Comparison of ENCODE assay signal across 8 cellular contexts in the genomic region with DNA sequence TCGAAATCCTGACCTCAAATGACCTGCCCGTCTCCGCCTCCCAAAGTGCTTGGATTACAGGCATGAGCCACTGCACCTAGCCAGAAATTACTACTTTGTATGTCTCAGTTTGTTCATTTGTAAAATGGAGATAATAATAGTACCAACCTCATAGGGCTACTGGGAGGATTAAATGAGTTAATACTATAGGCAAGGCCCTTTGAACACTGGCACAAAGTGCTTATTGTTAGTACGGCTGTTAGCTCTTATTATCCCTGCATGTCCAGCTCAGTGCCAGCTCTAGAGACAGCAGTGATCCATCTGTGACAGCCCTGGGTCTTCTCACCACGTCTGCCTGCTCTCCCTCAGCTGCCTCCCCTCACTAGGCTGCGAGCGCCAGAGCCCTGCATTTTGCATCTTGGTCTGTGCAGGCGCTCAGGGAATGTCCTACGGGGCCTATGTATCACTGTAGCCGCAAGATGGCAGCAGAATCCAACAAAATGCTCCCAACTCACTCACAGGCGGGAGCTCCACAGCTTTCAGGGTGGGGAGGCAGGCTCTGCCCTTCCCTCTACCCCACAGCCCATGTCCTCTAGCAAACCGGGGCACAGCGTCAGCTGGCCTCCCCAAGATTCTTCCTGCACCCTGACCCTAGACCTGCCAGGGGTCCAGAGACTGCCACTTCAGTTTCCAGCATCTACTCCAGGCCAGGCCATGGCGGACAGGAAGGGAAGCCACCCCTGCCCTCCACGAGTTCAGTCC. TPM values are rescaled to one million over a fixed set of nuclear protein-coding genes. Genes with fewer than 3 reads are reported as not detected.
A peak's percentile ranks its signal among the peaks of the same experiment; 100 is the strongest.
DNase-seq lines count a peak whose midpoint lies in the region; ATAC-seq and TF ChIP-seq lines count a peak whose summit lies in the region.

No MANE protein-coding gene starts in this region.

- H3K36me3 ChIP-seq in NT2/D1 (ENCODE audit: insufficient read depth, insufficient read length, low read length), result peaks cover 10% of the 10 kb centered on the region

- H3K9me3 ChIP-seq in NT2/D1 (ENCODE audit: insufficient read depth, low read length), result no peaks in the 10 kb centered on the region

- no peaks in the 10 kb centered on the region for H3K9me3 Mint-ChIP-seq in naive thymus-derived CD8-positive, alpha-beta T cell
- no peaks in the 10 kb centered on the region for H3K9me3 Mint-ChIP-seq in stimulated activated naive CD8-positive, alpha-beta T cell treated with anti-CD3 and anti-CD28 coated beads, Interleukin-15, amount 100 ng/mL, for 72 hours

- H3K36me3 Mint-ChIP-seq in naive thymus-derived CD8-positive, alpha-beta T cell, result no peaks in the 10 kb centered on the region

- H3K4me3 Mint-ChIP-seq in naive thymus-derived CD8-positive, alpha-beta T cell, result no peak overlapping the region
- H3K4me3 Mint-ChIP-seq in stimulated activated naive CD8-positive, alpha-beta T cell treated with anti-CD3 and anti-CD28 coated beads, Interleukin-15, amount 100 ng/mL, for 72 hours, result no peak overlapping the region

- DNase-seq in DMS 273 (lab: John Stamatoyannopoulos, UW; ENCODE audit: unreplicated experiment) (peak; percentile 86), GM20000 (ENCODE audit: low spot score) (peak; percentile 83), NT2/D1 (ENCODE audit: low read depth, low spot score) (peak; percentile 86), activated T-cell treated with anti-CD3 and anti-CD28 coated beads for 1 hour (ENCODE audit: low read depth) (peak; percentile 67)
- DNase-seq in naive thymus-derived CD8-positive, alpha-beta T cell, result peak; percentile 62 to 91 (median 78)
- peak; percentile 76 to 82 for DNase-seq in stimulated activated naive CD8-positive, alpha-beta T cell treated with anti-CD3 and anti-CD28 coated beads, Interleukin-15, amount 100 ng/mL, for 72 hours

- peak overlapping the region in 9 of 10 donors; percentile 2 to 87 (median 62) for H3K27ac Mint-ChIP-seq in naive thymus-derived CD8-positive, alpha-beta T cell
- H3K27ac Mint-ChIP-seq in stimulated activated naive CD8-positive, alpha-beta T cell treated with anti-CD3 and anti-CD28 coated beads, Interleukin-15, amount 100 ng/mL, for 72 hours, result peak overlapping the region in 1 of 2 donors; percentile 27

- H3K9ac ChIP-seq in NT2/D1 (ENCODE audit: insufficient read length, low read depth), result peak overlapping the region; percentile 7

- no peaks in the 10 kb centered on the region for H3K27me3 Mint-ChIP-seq in naive thymus-derived CD8-positive, alpha-beta T cell
- H3K27me3 Mint-ChIP-seq in stimulated activated naive CD8-positive, alpha-beta T cell treated with anti-CD3 and anti-CD28 coated beads, Interleukin-15, amount 100 ng/mL, for 72 hours, result no peaks in the 10 kb centered on the region

- TF ChIP-seq CTCF in GM20000 (IDR thresholded peaks at IDR 0.05; ENCODE audit: extremely low read depth, missing control alignments), result peak; percentile 59

- peaks cover 7 to 8% (median 7%) of the 10 kb centered on the region in 4 donors for H3K4me1 Mint-ChIP-seq in naive thymus-derived CD8-positive, alpha-beta T cell
- H3K4me1 Mint-ChIP-seq in stimulated activated naive CD8-positive, alpha-beta T cell treated with anti-CD3 and anti-CD28 coated beads, Interleukin-15, amount 100 ng/mL, for 72 hours, result peaks cover 19% of the 10 kb centered on the region

- H3K4me1 ChIP-seq in NT2/D1 (ENCODE audit: insufficient read depth, insufficient read length), result peaks cover 21% of the 10 kb centered on the region

- ATAC-seq in HG03575 (IDR thresholded peaks at IDR 0.05; ENCODE audit: extremely low read depth, insufficient number of reproducible peaks, low FRiP score, unreplicated experiment) (peak; percentile 48), esophagus mucosa (peak; percentile 83)
- peak; percentile 100 for ATAC-seq in naive thymus-derived CD8-positive, alpha-beta T cell
- ATAC-seq in stimulated activated naive CD8-positive, alpha-beta T cell treated with anti-CD3 and anti-CD28 coated beads, Interleukin-15, amount 100 ng/mL, for 72 hours, result peak; percentile 94

- H3K4me3 ChIP-seq in NT2/D1 (ENCODE audit: insufficient read length, low read depth), result no peak overlapping the region

- no peaks in the 10 kb centered on the region for H3K27me3 ChIP-seq in NT2/D1 (ENCODE audit: insufficient read depth, insufficient read length)

- POLR2A ChIA-PET in naive thymus-derived CD8-positive, alpha-beta T cell (lab: Charles Lee), result interaction anchor here (0.8 to 34.1 kb wide), 11 partner anchors 10 to 248 kb away, joined by 3 to 1589 read pairs (median 4); a partner anchor contains a TSS

RNA-seq across cellular contexts. Expression of a gene that starts 17.7 kb away (rescaled TPM):
- 5.7 TPM for total RNA-seq in esophagus mucosa
- total RNA-seq in naive thymus-derived CD8-positive, alpha-beta T cell, result 100 to 1,000 TPM; 425 to 430 TPM
- 10 to 100 TPM; 12.7 to 31.6 (median 21.3) TPM for polyA plus RNA-seq in naive thymus-derived CD8-positive, alpha-beta T cell

Comparison
In these comparisons a context has a peak if more than half of its experiments do, and no peak if none do; other contexts are left out.
1. ATAC-seq: peak in every context shown above with its lines; median percentile 100 in naive thymus-derived CD8-positive, alpha-beta T cell; 94 in stimulated activated naive CD8-positive, alpha-beta T cell treated with anti-CD3 and anti-CD28 coated beads, Interleukin-15, amount 100 ng/mL, for 72 hours; 83 in esophagus mucosa; 48 in HG03575.
2. RNA of a gene that starts 17.7 kb away (total RNA-seq): 425 to 430 TPM in naive thymus-derived CD8-positive, alpha-beta T cell; 5.7 TPM in esophagus mucosa (single experiment); every median in the first group is over 10 times any median in the second.
3. Peak in every context shown above with its lines, with median percentiles within 50 percentile points of each other: DNase-seq.